Comparison of ENCODE assay signal across 9 cellular contexts in genomic region chr11:12397953-12398352, GRCh38. TPM values are rescaled to one million over a fixed set of nuclear protein-coding genes. Genes with fewer than 3 reads are reported as not detected.
DNase-seq lines count a peak whose midpoint lies in the region; TF ChIP-seq lines count a peak whose summit lies in the region.
"Had no signal": no experiment of that assay in that cellular context is flagged by ENCODE, and none has a peak within 500 bp of the region (broad histone marks: within the 10 kb centered on the region; RNA-seq: fewer than 3 reads in every experiment).

No MANE protein-coding gene starts in this region.

- no peak overlapping the region for H3K27ac Mint-ChIP-seq in MCF 10A (ENCODE audit: low read depth, unreplicated experiment)
- no peak overlapping the region for H3K27ac Mint-ChIP-seq in activated naive CD8-positive, alpha-beta T cell treated with anti-CD3 and anti-CD28 coated beads for 36 hours
- H3K27ac Mint-ChIP-seq: activated CD8-positive, alpha-beta memory T cell treated with anti-CD3 and anti-CD28 coated beads, Interleukin-2, amount 10 ng/mL, durations not matched to agents 7 days and 5 days had no signal

- POLR2A ChIA-PET in MCF 10A (lab: Yijun Ruan, JAX): interaction anchor here (1.9 kb wide), 1 partner anchor 12 kb away, joined by 5 read pairs; no protein-coding TSS in a partner anchor

- peaks cover 5% of the 10 kb centered on the region for H3K4me1 Mint-ChIP-seq in MCF 10A (ENCODE audit: insufficient read depth, unreplicated experiment)
- no peaks in the 10 kb centered on the region for H3K4me1 Mint-ChIP-seq in activated naive CD8-positive, alpha-beta T cell treated with anti-CD3 and anti-CD28 coated beads for 36 hours
- H3K4me1 Mint-ChIP-seq: activated CD8-positive, alpha-beta memory T cell treated with anti-CD3 and anti-CD28 coated beads, Interleukin-2, amount 10 ng/mL, durations not matched to agents 7 days and 5 days had no signal

- no peaks in the 10 kb centered on the region for H3K27me3 ChIP-seq in stomach

- H3K36me3 Mint-ChIP-seq in MCF 10A (ENCODE audit: insufficient read depth, unreplicated experiment): no peaks in the 10 kb centered on the region
- H3K36me3 Mint-ChIP-seq in activated naive CD8-positive, alpha-beta T cell treated with anti-CD3 and anti-CD28 coated beads for 36 hours: no peaks in the 10 kb centered on the region
- H3K36me3 Mint-ChIP-seq: activated CD8-positive, alpha-beta memory T cell treated with anti-CD3 and anti-CD28 coated beads, Interleukin-2, amount 10 ng/mL, durations not matched to agents 7 days and 5 days had no signal

- TF ChIP-seq CTCF in MCF 10A (IDR thresholded peaks at IDR 0.05; ENCODE audit: unreplicated experiment): no peak
- TF ChIP-seq CTCF in stomach (IDR thresholded peaks at IDR 0.05): no peak

- peaks cover 7 to 71% (median 42%) of the 10 kb centered on the region in 4 donors for H3K4me1 ChIP-seq in stomach

- CTCF ChIA-PET in MCF 10A (lab: Yijun Ruan, JAX): no interaction called here

- no peaks in the 10 kb centered on the region for H3K9me3 Mint-ChIP-seq in MCF 10A (ENCODE audit: unreplicated experiment)
- H3K9me3 Mint-ChIP-seq in activated naive CD8-positive, alpha-beta T cell treated with anti-CD3 and anti-CD28 coated beads for 36 hours: no peaks in the 10 kb centered on the region

- H3K4me3 ChIP-seq in stomach: no peak overlapping the region

- DNase-seq in HCEC 1CT: peak; percentile 99
- peak; percentile 42 for DNase-seq in MCF 10A (ENCODE audit: unreplicated experiment)
- peak; percentile 95 for DNase-seq in islet precursor cell
- DNase-seq in stomach: no peak
- DNase-seq in NK-92 treated with Interleukin-12 subunit alpha and Interleukin-12 subunit beta, amount 100 ng/mL, for 24 hours (lab: John Stamatoyannopoulos, UW): no peak
- no peak for DNase-seq in NCI-H446 treated with DMSO at 0.1 percent for 48 hours (lab: John Stamatoyannopoulos, UW)
- no peak for DNase-seq in pons (ENCODE audit: low spot score)
- DNase-seq in activated naive CD8-positive, alpha-beta T cell treated with anti-CD3 and anti-CD28 coated beads for 36 hours: no peak
- DNase-seq: activated CD8-positive, alpha-beta memory T cell treated with anti-CD3 and anti-CD28 coated beads, Interleukin-2, amount 10 ng/mL, durations not matched to agents 7 days and 5 days had no signal

- peaks cover 0 to 4% (median 0%) of the 10 kb centered on the region in 4 donors for H3K36me3 ChIP-seq in stomach

- 53 to 82% (median 65%) methylated on average over 4 of the region's 4 CpGs for WGBS in stomach, 5 donors

- H3K9me3 ChIP-seq in stomach: no peaks in the 10 kb centered on the region

- no peak for TF ChIP-seq POLR2A in stomach (IDR thresholded peaks at IDR 0.05)

- intact Hi-C loops in MCF 10A (cut with micrococcal nuclease) (no loop called here), stomach (cut with DNase I; ENCODE audit: low total_unique reads) (no loop called here)

- BruUV-seq in MCF 10A (replicated peaks; lab: Mats Ljungman, UMichigan): no TSS peak

- no peak overlapping the region for H3K4me3 Mint-ChIP-seq in MCF 10A (ENCODE audit: unreplicated experiment)
- H3K4me3 Mint-ChIP-seq in activated naive CD8-positive, alpha-beta T cell treated with anti-CD3 and anti-CD28 coated beads for 36 hours: no peak overlapping the region
- H3K4me3 Mint-ChIP-seq: activated CD8-positive, alpha-beta memory T cell treated with anti-CD3 and anti-CD28 coated beads, Interleukin-2, amount 10 ng/mL, durations not matched to agents 7 days and 5 days had no signal

- H3K27ac ChIP-seq in stomach: peak overlapping the region; percentile 58 to 97 (median 77)

- peak; percentile 67 for TF ChIP-seq EP300 in stomach (IDR thresholded peaks at IDR 0.05)

- no peaks in the 10 kb centered on the region for H3K27me3 Mint-ChIP-seq in MCF 10A (ENCODE audit: insufficient read depth, unreplicated experiment)
- no peaks in the 10 kb centered on the region for H3K27me3 Mint-ChIP-seq in activated naive CD8-positive, alpha-beta T cell treated with anti-CD3 and anti-CD28 coated beads for 36 hours

RNA-seq across cellular contexts. Expression of gene PARVA, which starts 20.6 kb away (rescaled TPM):
- total RNA-seq in MCF 10A (2022) (26.5 and 36.7 TPM in 2 replicates), stomach (100 to 1,000 TPM in 1 of 5 donors, 10 to 100 TPM in 4; 42.9 to 116 (median 54.8) TPM)
- polyA plus RNA-seq in stomach: 10 to 100 TPM; 18.8 to 31.5 (median 26.3) TPM
- total RNA-seq in activated naive CD8-positive, alpha-beta T cell treated with anti-CD3 and anti-CD28 coated beads for 36 hours: under 1 TPM in 1 of 2 experiments, not detected in 1; 0.04 TPM
- total RNA-seq: activated CD8-positive, alpha-beta memory T cell treated with anti-CD3 and anti-CD28 coated beads, Interleukin-2, amount 10 ng/mL, durations not matched to agents 7 days and 5 days had no signal

Comparison
In these comparisons a context has a peak if more than half of its experiments do, and no peak if none do; other contexts are left out.
1. DNase-seq: peak in HCEC 1CT (single experiment), MCF 10A (single experiment) and islet precursor cell (single experiment); none in stomach (single experiment), NK-92 treated with Interleukin-12 subunit alpha and Interleukin-12 subunit beta, amount 100 ng/mL, for 24 hours (single experiment), NCI-H446 treated with DMSO at 0.1 percent for 48 hours (single experiment), pons (single experiment) and activated naive CD8-positive, alpha-beta T cell treated with anti-CD3 and anti-CD28 coated beads for 36 hours (single experiment).
2. RNA of gene PARVA, which starts 20.6 kb away (total RNA-seq): 42.9 to 116 TPM in stomach and 26.5 to 36.7 TPM in MCF 10A; 0.04 TPM in activated naive CD8-positive, alpha-beta T cell treated with anti-CD3 and anti-CD28 coated beads for 36 hours; every median in the first group is over 10 times any median in the second.